37 cellular contexts compared by ENCODE assay signal in the genomic region with DNA sequence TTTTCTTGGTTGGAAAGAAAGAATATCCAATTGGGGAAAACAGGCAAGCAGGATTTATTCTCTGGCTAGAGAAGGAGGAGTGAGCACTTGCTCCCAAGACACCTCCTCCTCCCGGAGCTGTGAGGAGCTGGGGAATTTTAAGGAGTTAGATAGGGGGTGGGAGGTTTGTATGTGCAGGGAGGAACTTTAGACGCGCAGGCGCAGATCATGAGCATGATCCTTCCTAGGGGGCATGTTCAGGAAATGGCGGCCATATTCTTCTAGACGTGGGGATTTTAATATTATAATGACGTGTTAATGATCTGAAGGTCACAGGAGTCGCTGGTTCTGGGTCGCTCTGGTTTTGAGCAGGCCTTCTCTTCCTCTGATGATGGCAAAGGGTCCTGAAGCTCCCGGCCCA.
"Had no signal": no experiment of that assay in that cellular context is flagged by ENCODE, and none has a peak within 500 bp of the region (broad histone marks: within the 10 kb centered on the region; RNA-seq: fewer than 3 reads in every experiment).

No MANE protein-coding gene starts in this region.

- H3K9me3 ChIP-seq: adrenal gland had no signal

- H3K27ac ChIP-seq: adrenal gland, ascending aorta, body of pancreas, brain microvascular endothelial cell, breast epithelium, cardiac muscle cell had no signal

- H3K4me3 ChIP-seq: adrenal gland, ascending aorta, body of pancreas, breast epithelium, cardiac muscle cell had no signal

- H3K9me3 Mint-ChIP-seq: activated naive CD4-positive, alpha-beta T cell treated with anti-CD3 and anti-CD28 coated beads for 36 hours; activated naive CD4-positive, alpha-beta T cell treated with anti-CD3 and anti-CD28 coated beads, Interleukin-2, amount 10 ng/mL, durations not matched to agents 7 days and 5 days; activated naive CD4-positive, alpha-beta T cell treated with anti-CD3 and anti-CD28 coated beads, Interleukin-2, amount 50 U/mL, for 24 hours; activated naive CD4-positive, alpha-beta T cell treated with anti-CD3 and anti-CD28 coated beads, Interleukin-2, amount 50 U/mL, for 72 hours; activated naive CD8-positive, alpha-beta T cell treated with anti-CD3 and anti-CD28 coated beads, Interleukin-2, amount 10 ng/mL, durations not matched to agents 7 days and 5 days; activated naive CD8-positive, alpha-beta T cell treated with anti-CD3 and anti-CD28 coated beads, Interleukin-2, amount 50 U/mL, for 24 hours; activated T-cell treated with anti-CD3 and anti-CD28 coated beads, Interleukin-2, amount 50 U/mL, for 24 hours; activated T-cell treated with anti-CD3 and anti-CD28 coated beads, Interleukin-2, amount 50 U/mL, for 4 hours; activated T-cell treated with anti-CD3 and anti-CD28 coated beads, Interleukin-2, amount 50 U/mL, for 72 hours; activated T-helper 1 cell treated with anti-CD3 and anti-CD28 coated beads, Interleukin-12 subunit alpha, Interleukin-12 subunit beta, Interleukin-2, Interleukin-4 antibody, amounts not matched to agents 30 ng/mL and 10 ng/mL and 1 ng/mL, durations not matched to agents 14 hours and 24 hours and 36 hours; activated T-helper 17 cell treated with anti-CD3 and anti-CD28 coated beads, Interleukin-2, amount 50 U/mL, for 72 hours; activated T-helper 2 cell treated with anti-CD3 and anti-CD28 coated beads, Interferon-gamma antibody, Interleukin-2, Interleukin-4, amounts not matched to agents 10 μg/mL and 5 μg/mL and 100 μg/mL, durations not matched to agents 14 hours and 24 hours and 36 hours; brain; central memory CD8-positive, alpha-beta T cell had no signal

- H3K4me3 Mint-ChIP-seq: activated naive CD4-positive, alpha-beta T cell treated with anti-CD3 and anti-CD28 coated beads for 36 hours; activated naive CD4-positive, alpha-beta T cell treated with anti-CD3 and anti-CD28 coated beads, Interleukin-2, amount 10 ng/mL, durations not matched to agents 7 days and 5 days; activated naive CD4-positive, alpha-beta T cell treated with anti-CD3 and anti-CD28 coated beads, Interleukin-2, amount 50 U/mL, for 24 hours; activated naive CD8-positive, alpha-beta T cell; activated naive CD8-positive, alpha-beta T cell treated with anti-CD3 and anti-CD28 coated beads, Interleukin-2, amount 10 ng/mL, durations not matched to agents 7 days and 5 days; activated naive CD8-positive, alpha-beta T cell treated with anti-CD3 and anti-CD28 coated beads, Interleukin-2, amount 50 U/mL, for 24 hours; activated T-cell treated with anti-CD3 and anti-CD28 coated beads, Interleukin-2, amount 50 U/mL, for 24 hours; activated T-cell treated with anti-CD3 and anti-CD28 coated beads, Interleukin-2, amount 50 U/mL, for 4 hours; activated T-cell treated with anti-CD3 and anti-CD28 coated beads, Interleukin-2, amount 50 U/mL, for 72 hours; activated T-helper 1 cell treated with anti-CD3 and anti-CD28 coated beads, Interleukin-12 subunit alpha, Interleukin-12 subunit beta, Interleukin-2, Interleukin-4 antibody, amounts not matched to agents 30 ng/mL and 10 ng/mL and 1 ng/mL, durations not matched to agents 14 hours and 24 hours and 36 hours; activated T-helper 17 cell treated with anti-CD3 and anti-CD28 coated beads, Interleukin-2, amount 50 U/mL, for 72 hours; brain; central memory CD8-positive, alpha-beta T cell had no signal

- H3K4me1 ChIP-seq: adrenal gland, ascending aorta, body of pancreas, breast epithelium had no signal

- H3K27me3 ChIP-seq: adrenal gland, ascending aorta, body of pancreas, brain microvascular endothelial cell, breast epithelium, cardiac muscle cell had no signal

- H3K36me3 ChIP-seq: adrenal gland, ascending aorta, brain microvascular endothelial cell, breast epithelium, cardiac muscle cell had no signal

- H3K27me3 Mint-ChIP-seq: activated naive CD4-positive, alpha-beta T cell treated with anti-CD3 and anti-CD28 coated beads, Interleukin-2, amount 10 ng/mL, durations not matched to agents 7 days and 5 days; activated naive CD4-positive, alpha-beta T cell treated with anti-CD3 and anti-CD28 coated beads, Interleukin-2, amount 50 U/mL, for 24 hours; activated naive CD8-positive, alpha-beta T cell; activated naive CD8-positive, alpha-beta T cell treated with anti-CD3 and anti-CD28 coated beads, Interleukin-2, amount 10 ng/mL, durations not matched to agents 7 days and 5 days; activated naive CD8-positive, alpha-beta T cell treated with anti-CD3 and anti-CD28 coated beads, Interleukin-2, amount 50 U/mL, for 24 hours; activated T-cell treated with anti-CD3 and anti-CD28 coated beads, Interleukin-2, amount 50 U/mL, for 24 hours; activated T-helper 17 cell treated with anti-CD3 and anti-CD28 coated beads, Interleukin-2, amount 50 U/mL, for 72 hours; brain; central memory CD8-positive, alpha-beta T cell had no signal

- DNase-seq: activated effector memory CD4-positive, alpha-beta T cell treated with anti-CD3 and anti-CD28 coated beads, Interleukin-2, amount 50 U/mL, for 16 hours; activated effector memory CD4-positive, alpha-beta T cell treated with Interleukin-2 at 50 U/mL for 16 hours; activated gamma-delta T cell; activated gamma-delta T cell treated with Interleukin-2 at 50 U/mL for 16 hours; activated naive CD4-positive, alpha-beta T cell; activated naive CD4-positive, alpha-beta T cell treated with anti-CD3 and anti-CD28 coated beads for 36 hours; activated naive CD4-positive, alpha-beta T cell treated with anti-CD3 and anti-CD28 coated beads, Interleukin-2, amount 10 ng/mL, durations not matched to agents 7 days and 5 days; activated naive CD4-positive, alpha-beta T cell treated with anti-CD3 and anti-CD28 coated beads, Interleukin-2, amount 50 U/mL, for 16 hours; activated naive CD4-positive, alpha-beta T cell treated with Interleukin-2 at 50 U/mL for 16 hours; activated naive CD8-positive, alpha-beta T cell treated with anti-CD3 and anti-CD28 coated beads, Interleukin-2, amount 10 ng/mL, durations not matched to agents 7 days and 5 days; activated naive CD8-positive, alpha-beta T cell treated with anti-CD3 and anti-CD28 coated beads, Interleukin-2, amount 50 U/mL, for 24 hours; activated T-cell treated with anti-CD3 and anti-CD28 coated beads, Interleukin-2, amount 50 U/mL, for 1 hour; activated T-cell treated with anti-CD3 and anti-CD28 coated beads, Interleukin-2, amount 50 U/mL, for 24 hours; activated T-cell treated with anti-CD3 and anti-CD28 coated beads, Interleukin-2, amount 50 U/mL, for 4 hours; activated T-cell treated with anti-CD3 and anti-CD28 coated beads, Interleukin-2, amount 50 U/mL, for 48 hours; activated T-cell treated with anti-CD3 and anti-CD28 coated beads, Interleukin-2, amount 50 U/mL, for 72 hours; adrenal gland; amniotic stem cell; amygdala; anterior cingulate cortex; aorta; body of pancreas; brain microvascular endothelial cell; central memory CD4-positive, alpha-beta T cell; cerebellar nuclear complex had no signal

- H3K4me1 Mint-ChIP-seq: activated naive CD4-positive, alpha-beta T cell treated with anti-CD3 and anti-CD28 coated beads, Interleukin-2, amount 10 ng/mL, durations not matched to agents 7 days and 5 days; activated naive CD4-positive, alpha-beta T cell treated with anti-CD3 and anti-CD28 coated beads, Interleukin-2, amount 50 U/mL, for 24 hours; activated naive CD8-positive, alpha-beta T cell treated with anti-CD3 and anti-CD28 coated beads, Interleukin-2, amount 10 ng/mL, durations not matched to agents 7 days and 5 days; activated naive CD8-positive, alpha-beta T cell treated with anti-CD3 and anti-CD28 coated beads, Interleukin-2, amount 50 U/mL, for 24 hours; activated T-helper 17 cell treated with anti-CD3 and anti-CD28 coated beads, Interleukin-2, amount 50 U/mL, for 72 hours; brain; central memory CD8-positive, alpha-beta T cell had no signal

- H3K27ac Mint-ChIP-seq: activated naive CD4-positive, alpha-beta T cell treated with anti-CD3 and anti-CD28 coated beads for 36 hours; activated naive CD4-positive, alpha-beta T cell treated with anti-CD3 and anti-CD28 coated beads, Interleukin-2, amount 10 ng/mL, durations not matched to agents 7 days and 5 days; activated naive CD4-positive, alpha-beta T cell treated with anti-CD3 and anti-CD28 coated beads, Interleukin-2, amount 50 U/mL, for 24 hours; activated naive CD4-positive, alpha-beta T cell treated with anti-CD3 and anti-CD28 coated beads, Interleukin-2, amount 50 U/mL, for 72 hours; activated naive CD8-positive, alpha-beta T cell; activated naive CD8-positive, alpha-beta T cell treated with anti-CD3 and anti-CD28 coated beads, Interleukin-2, amount 10 ng/mL, durations not matched to agents 7 days and 5 days; activated naive CD8-positive, alpha-beta T cell treated with anti-CD3 and anti-CD28 coated beads, Interleukin-2, amount 50 U/mL, for 24 hours; activated T-cell treated with anti-CD3 and anti-CD28 coated beads, Interleukin-2, amount 50 U/mL, for 24 hours; activated T-cell treated with anti-CD3 and anti-CD28 coated beads, Interleukin-2, amount 50 U/mL, for 72 hours; activated T-helper 1 cell treated with anti-CD3 and anti-CD28 coated beads, Interleukin-12 subunit alpha, Interleukin-12 subunit beta, Interleukin-2, Interleukin-4 antibody, amounts not matched to agents 30 ng/mL and 10 ng/mL and 1 ng/mL, durations not matched to agents 14 hours and 24 hours and 36 hours; activated T-helper 17 cell treated with anti-CD3 and anti-CD28 coated beads, Interleukin-2, amount 50 U/mL, for 72 hours; activated T-helper 2 cell treated with anti-CD3 and anti-CD28 coated beads, Interferon-gamma antibody, Interleukin-2, Interleukin-4, amounts not matched to agents 10 μg/mL and 5 μg/mL and 100 μg/mL, durations not matched to agents 14 hours and 24 hours and 36 hours; brain had no signal

- ATAC-seq: activated naive CD4-positive, alpha-beta T cell treated with anti-CD3 and anti-CD28 coated beads, Interleukin-2, amount 50 U/mL, for 72 hours; activated naive CD8-positive, alpha-beta T cell treated with anti-CD3 and anti-CD28 coated beads, Interleukin-2, amount 50 U/mL, for 24 hours; activated T-cell treated with anti-CD3 and anti-CD28 coated beads, Interleukin-2, amount 50 U/mL, for 4 hours; activated T-cell treated with anti-CD3 and anti-CD28 coated beads, Interleukin-2, amount 50 U/mL, for 72 hours; activated T-helper 17 cell treated with anti-CD3 and anti-CD28 coated beads, Interleukin-2, amount 50 U/mL, for 72 hours; body of pancreas had no signal

- H3K36me3 Mint-ChIP-seq: activated naive CD4-positive, alpha-beta T cell treated with anti-CD3 and anti-CD28 coated beads, Interleukin-2, amount 10 ng/mL, durations not matched to agents 7 days and 5 days; activated naive CD4-positive, alpha-beta T cell treated with anti-CD3 and anti-CD28 coated beads, Interleukin-2, amount 50 U/mL, for 24 hours; activated naive CD4-positive, alpha-beta T cell treated with anti-CD3 and anti-CD28 coated beads, Interleukin-2, amount 50 U/mL, for 72 hours; activated naive CD8-positive, alpha-beta T cell; activated naive CD8-positive, alpha-beta T cell treated with anti-CD3 and anti-CD28 coated beads, Interleukin-2, amount 10 ng/mL, durations not matched to agents 7 days and 5 days; brain had no signal

- FAIRE-seq: astrocyte had no signal
